Comparison of ENCODE assay signal across 9 cellular contexts in genomic region chr3:170584585-170585007, GRCh38. TPM values are rescaled to one million over a fixed set of nuclear protein-coding genes. Genes with fewer than 3 reads are reported as not detected.
DNase-seq lines count a peak whose midpoint lies in the region; ATAC-seq and TF ChIP-seq lines count a peak whose summit lies in the region.
"Had no signal": no experiment of that assay in that cellular context is flagged by ENCODE, and none has a peak within 500 bp of the region (broad histone marks: within the 10 kb centered on the region; RNA-seq: fewer than 3 reads in every experiment).

No MANE protein-coding gene starts in this region.

- WGBS in thyroid gland, 2 donors = 1 to 7% methylated on average over 17 to 18 of the region's 20 CpGs

- H3K4me3 ChIP-seq in MG63 (no peak overlapping the region), thyroid gland (replicated peaks in 1 of 3) (no peak overlapping the region)

- H3K9me3 ChIP-seq in MG63 = no peaks in the 10 kb centered on the region
- no peaks in the 10 kb centered on the region for H3K9me3 ChIP-seq in thyroid gland

- no peak for TF ChIP-seq POLR2A in thyroid gland (IDR thresholded peaks at IDR 0.05)

- H3K27ac ChIP-seq in thyroid gland = no peak overlapping the region

- H3K4me1 ChIP-seq in thyroid gland = peaks cover 0 to 14% of the 10 kb centered on the region in 2 donors

- no peak for TF ChIP-seq CTCF in thyroid gland (IDR thresholded peaks at IDR 0.05)

- peaks cover 34% of the 10 kb centered on the region for H3K27me3 ChIP-seq in MG63
- H3K27me3 ChIP-seq in thyroid gland = peaks cover 10% of the 10 kb centered on the region

- ATAC-seq in esophagus mucosa (peak; percentile 51), GM18520 (IDR thresholded peaks at IDR 0.05; ENCODE audit: unreplicated experiment) (no peak)

- H3K36me3 ChIP-seq in MG63 (no peaks in the 10 kb centered on the region), thyroid gland (no peaks in the 10 kb centered on the region)

- DNase-seq in GM04504 (ENCODE audit: low read depth) = peak; percentile 45
- peak; percentile 50 for DNase-seq in MG63
- peak; percentile 5 to 36 (median 34) for DNase-seq in activated CD8-positive, alpha-beta memory T cell treated with anti-CD3 and anti-CD28 coated beads for 48 hours (ENCODE audit: low read depth in 2 of 3, low spot score in 2 of 3)
- peak; percentile 72 for DNase-seq in mucosa of gallbladder (ENCODE audit: low spot score)
- DNase-seq in thyroid gland = peak; percentile 56 to 81
- DNase-seq in NCI-H1930 (lab: John Stamatoyannopoulos, UW) = no peak

- intact Hi-C loops in thyroid gland (cut with DNase I) = no loop called here

RNA-seq across cellular contexts. Expression of gene SLC7A14, which starts 1.3 kb away (rescaled TPM):
- total RNA-seq in MG63 (2014; rRNA removed; shearing (Covaris generic); ENCODE audit: low replicate concordance) = not detected in 2 replicates
- not detected for total RNA-seq in esophagus mucosa
- 0.32 TPM for total RNA-seq in mucosa of gallbladder
- under 1 TPM in 3 of 4 donors, not detected in 1; 0.11 to 0.34 (median 0.13) TPM for total RNA-seq in thyroid gland
- total RNA-seq: T-helper 1 cell treated with Interleukin-12 subunit alpha and Interleukin-12 subunit beta and Interleukin-4 antibody, amounts not matched to agents 30 ng/mL and 1 ng/mL, for 36 hours had no signal

Comparison
In these comparisons a context has a peak if more than half of its experiments do, and no peak if none do; other contexts are left out.
1. DNase-seq: peak in GM04504 (single experiment), MG63 (single experiment), activated CD8-positive, alpha-beta memory T cell treated with anti-CD3 and anti-CD28 coated beads for 48 hours (3 of 3), mucosa of gallbladder (single experiment) and thyroid gland (2 of 2); none in NCI-H1930 (0 of 2).